In the genomic region with DNA sequence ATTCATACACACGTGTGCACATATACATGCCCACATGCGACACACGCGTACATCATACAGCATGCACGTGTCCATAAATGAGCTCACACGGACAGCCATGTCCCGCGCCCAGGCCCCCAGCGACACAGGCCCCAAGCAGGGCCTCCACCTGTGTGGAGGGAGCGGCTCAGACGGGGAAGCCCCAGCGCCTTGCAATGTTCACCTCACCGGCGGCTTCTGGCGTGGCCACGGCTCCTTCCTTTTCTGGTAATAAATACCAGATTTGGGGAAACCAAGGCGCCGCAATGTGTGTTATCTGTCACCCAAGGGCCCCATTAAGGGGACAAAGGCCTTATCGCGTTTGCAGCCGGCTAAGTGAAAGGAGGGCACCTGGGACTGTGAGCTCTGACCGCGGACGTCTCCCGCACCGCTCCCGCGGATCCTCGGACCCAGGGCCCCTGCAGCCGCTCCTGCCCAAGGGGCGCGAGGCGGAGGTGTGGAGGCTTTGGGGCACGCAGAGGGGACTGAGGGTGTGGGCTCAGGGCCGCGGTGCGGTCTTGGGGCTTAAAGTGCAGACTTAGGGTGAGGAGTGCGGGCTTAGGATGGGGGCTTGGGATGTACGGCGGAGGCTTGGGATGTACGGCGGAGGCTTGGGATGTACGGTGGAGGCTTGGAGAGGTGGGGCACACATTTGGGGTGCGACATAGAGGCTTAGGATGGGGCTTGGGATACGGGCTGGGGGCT, we compare ENCODE assay signal across 1 cellular context.
TF ChIP-seq lines count a peak whose summit lies in the region.

No MANE protein-coding gene starts in this region.

TF ChIP-seq in endothelial cell of umbilical vein, 7 proteins besides CTCF, POLR2A, EP300 and RAD21:
- TF ChIP-seq, protein P1, sequence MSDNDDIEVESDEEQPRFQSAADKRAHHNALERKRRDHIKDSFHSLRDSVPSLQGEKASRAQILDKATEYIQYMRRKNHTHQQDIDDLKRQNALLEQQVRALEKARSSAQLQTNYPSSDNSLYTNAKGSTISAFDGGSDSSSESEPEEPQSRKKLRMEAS (IDR thresholded peaks at IDR 0.05; ENCODE audit: insufficient read depth, insufficient read length), result peak; percentile 55
